1 cellular context compared by ENCODE assay signal in the genomic region with DNA sequence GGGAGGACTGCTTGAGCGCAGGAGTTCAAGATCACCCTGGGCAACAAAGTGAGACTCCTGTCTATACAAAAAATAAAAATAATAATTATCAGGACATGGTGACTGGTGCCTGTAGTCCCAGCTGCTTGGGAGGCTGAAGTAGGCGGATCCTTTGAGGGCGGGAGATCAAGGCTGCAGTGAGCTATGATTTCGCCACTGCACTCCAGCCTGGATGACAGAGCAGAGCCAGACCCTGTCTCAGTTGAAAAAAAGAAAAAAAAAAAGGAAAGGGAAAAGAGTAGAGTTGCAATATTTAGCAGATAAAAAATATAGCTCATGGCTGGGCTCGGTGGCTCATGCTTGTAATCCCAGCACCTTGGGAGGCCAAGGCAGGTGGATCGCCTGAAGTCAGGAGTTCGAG.
TF ChIP-seq lines count a peak whose summit lies in the region.

No MANE protein-coding gene starts in this region.

TF ChIP-seq in HEK293, 187 proteins besides CTCF, POLR2A, EP300 and RAD21:
- TF ChIP-seq KLF10 (tag by site-specific recombination; IDR thresholded peaks at IDR 0.05) (no peak), ZFHX2 (tag by site-specific recombination; conservative IDR thresholded peaks at IDR 0.05) (peak; percentile 44; the same call in 1 of the 2 replicates), ZBTB17 (tag by site-specific recombination; IDR thresholded peaks at IDR 0.05) (peak; percentile 53), ZNF501 (tag by site-specific recombination; IDR thresholded peaks at IDR 0.05) (no peak), HOXC10 (CRISPR knock-in tag; IDR thresholded peaks at IDR 0.05) (no peak), SP2 (tag by site-specific recombination; IDR thresholded peaks at IDR 0.05) (0 out of 2 replicates have a peak, but pooled peaks have one; percentile 7), SP7 (tag by site-specific recombination; IDR thresholded peaks at IDR 0.05) (0 out of 2 replicates have a peak, but pooled peaks have one; percentile 55), ZNF600 (tag by site-specific recombination; IDR thresholded peaks at IDR 0.05) (0 out of 2 replicates have a peak, but pooled peaks have one; percentile 41), PRDM1 (tag by site-specific recombination; IDR thresholded peaks at IDR 0.05) (no peak), ZNF112 (tag by site-specific recombination; IDR thresholded peaks at IDR 0.05) (no peak)
- TF ChIP-seq, protein P1, sequence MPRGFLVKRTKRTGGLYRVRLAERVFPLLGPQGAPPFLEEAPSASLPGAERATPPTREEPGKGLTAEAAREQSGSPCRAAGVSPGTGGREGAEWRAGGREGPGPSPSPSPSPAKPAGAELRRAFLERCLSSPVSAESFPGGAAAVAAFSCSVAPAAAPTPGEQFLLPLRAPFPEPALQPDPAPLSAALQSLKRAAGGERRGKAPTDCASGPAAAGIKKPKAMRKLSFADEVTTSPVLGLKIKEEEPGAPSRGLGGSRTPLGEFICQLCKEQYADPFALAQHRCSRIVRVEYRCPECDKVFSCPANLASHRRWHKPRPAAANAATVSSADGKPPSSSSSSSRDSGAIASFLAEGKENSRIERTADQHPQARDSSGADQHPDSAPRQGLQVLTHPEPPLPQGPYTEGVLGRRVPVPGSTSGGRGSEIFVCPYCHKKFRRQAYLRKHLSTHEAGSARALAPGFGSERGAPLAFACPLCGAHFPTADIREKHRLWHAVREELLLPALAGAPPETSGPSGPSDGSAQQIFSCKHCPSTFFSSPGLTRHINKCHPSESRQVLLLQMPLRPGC (tag by site-specific recombination; IDR thresholded peaks at IDR 0.05): no peak
- TF ChIP-seq, protein P2, sequence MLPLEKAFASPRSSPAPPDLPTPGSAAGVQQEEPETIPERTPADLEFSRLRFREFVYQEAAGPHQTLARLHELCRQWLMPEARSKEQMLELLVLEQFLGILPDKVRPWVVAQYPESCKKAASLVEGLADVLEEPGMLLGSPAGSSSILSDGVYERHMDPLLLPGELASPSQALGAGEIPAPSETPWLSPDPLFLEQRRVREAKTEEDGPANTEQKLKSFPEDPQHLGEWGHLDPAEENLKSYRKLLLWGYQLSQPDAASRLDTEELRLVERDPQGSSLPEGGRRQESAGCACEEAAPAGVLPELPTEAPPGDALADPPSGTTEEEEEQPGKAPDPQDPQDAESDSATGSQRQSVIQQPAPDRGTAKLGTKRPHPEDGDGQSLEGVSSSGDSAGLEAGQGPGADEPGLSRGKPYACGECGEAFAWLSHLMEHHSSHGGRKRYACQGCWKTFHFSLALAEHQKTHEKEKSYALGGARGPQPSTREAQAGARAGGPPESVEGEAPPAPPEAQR (tag by site-specific recombination; IDR thresholded peaks at IDR 0.05): no peak
TF ChIP-seq in HEK293: peak in this region for 5.
